8 cellular contexts compared by ENCODE assay signal in genomic region chr3:53347261-53348064, GRCh38. TPM values are rescaled to one million over a fixed set of nuclear protein-coding genes. Genes with fewer than 3 reads are reported as not detected.
A peak's percentile ranks its signal among the peaks of the same experiment; 100 is the strongest.
DNase-seq lines count a peak whose midpoint lies in the region; ATAC-seq and TF ChIP-seq lines count a peak whose summit lies in the region.

TSS of gene DCP1A (minus strand) at chr3:53347543. CDS start at chr3:53347517, 26 bp downstream.

- H3K27me3 Mint-ChIP-seq in activated B cell treated with CpG ODN at 0.5 μM for 24 hours = no peaks in the 10 kb centered on the region

- DNase-seq in AG08395 (ENCODE audit: low spot score) (peak; percentile 97), NCI-H345 (lab: John Stamatoyannopoulos, UW) (peak; percentile 94), activated B cell treated with CpG ODN at 0.5 μM for 24 hours (peak; percentile 98), inferior parietal cortex (ENCODE audit: extremely low spot score) (peak; percentile 95)
- DNase-seq in central memory CD4-positive, alpha-beta T cell = peak; percentile 95
- peak; percentile 90 to 91 for DNase-seq in stimulated activated CD4-positive, alpha-beta T cell treated with anti-CD3 and anti-CD28 coated beads, Interleukin-12 subunit alpha, Interleukin-12 subunit beta, amount 100 ng/mL, for 24 hours (ENCODE audit: low read depth in 2 of 2)

- TF ChIP-seq CTCF in activated B cell treated with CpG ODN at 0.5 μM for 24 hours (IDR thresholded peaks at IDR 0.05) = no peak

- ATAC-seq in GM18907 (IDR thresholded peaks at IDR 0.05; ENCODE audit: unreplicated experiment) = peak; percentile 97
- peak; percentile 94 for ATAC-seq in HG03159 (IDR thresholded peaks at IDR 0.05; ENCODE audit: unreplicated experiment)
- peak; percentile 95 for ATAC-seq in activated B cell treated with CpG ODN at 0.5 μM for 24 hours (ENCODE audit: low read depth)

- peak within 1 kb of the TSS; percentile 98 for H3K4me3 Mint-ChIP-seq in activated B cell treated with CpG ODN at 0.5 μM for 24 hours

- H3K27ac Mint-ChIP-seq in activated B cell treated with CpG ODN at 0.5 μM for 24 hours = peak within 1 kb of the TSS; percentile 95

- peaks cover 30% of the 10 kb centered on the region for H3K36me3 Mint-ChIP-seq in activated B cell treated with CpG ODN at 0.5 μM for 24 hours (ENCODE audit: low read depth)

- no peaks in the 10 kb centered on the region for H3K9me3 Mint-ChIP-seq in activated B cell treated with CpG ODN at 0.5 μM for 24 hours

- intact Hi-C loops in activated B cell treated with CpG ODN at 0.5 μM for 24 hours (cut with micrococcal nuclease) = loop anchor here (1.0 to 5.0 kb wide), 3 partner anchors 91 to 544 kb away; partner anchors contain the start of genes RFT1, SELENOK and TKT

- POLR2A ChIA-PET in activated B cell treated with CpG ODN at 0.5 μM for 24 hours (lab: Charles Lee) = interaction anchor here (0.8 to 1.8 kb wide), 7 partner anchors 27 to 576 kb away, joined by 3 to 15 read pairs (median 3); partner anchors contain the start of genes ACTR8, NEK4 and SELENOK

- CTCF ChIA-PET in activated B cell treated with CpG ODN at 0.5 μM for 24 hours (lab: Charles Lee) = interaction anchor here (1.2 kb wide), 1 partner anchor 151 kb away, joined by 3 read pairs; no protein-coding TSS in a partner anchor

- H3K4me1 Mint-ChIP-seq in activated B cell treated with CpG ODN at 0.5 μM for 24 hours = peaks cover 30% of the 10 kb centered on the region

RNA-seq across cellular contexts. Expression of gene DCP1A, which starts in this region (rescaled TPM):
- 35.1 and 39.3 TPM in 2 replicates for total RNA-seq in activated B cell treated with CpG ODN at 0.5 μM for 24 hours

Comparison
In these comparisons a context has a peak if more than half of its experiments do, and no peak if none do; other contexts are left out.
1. Peak in every context shown above with its lines: DNase-seq and ATAC-seq.